ENCODE assay signal across 1 cellular context in genomic region chr12:27818421-27818918, GRCh38.
TF ChIP-seq lines count a peak whose summit lies in the region.

No MANE protein-coding gene starts in this region.

TF ChIP-seq in K562, 482 proteins besides CTCF, POLR2A, EP300 and RAD21 (continued from another document and continues in another):
- TF ChIP-seq PREB (CRISPR knock-in tag; IDR thresholded peaks at IDR 0.05), result no peak
- TF ChIP-seq FOXM1 (IDR thresholded peaks at IDR 0.05; ENCODE audit: low read depth), result no peak
- no peak for TF ChIP-seq FOXM1 (CRISPR knock-in tag; IDR thresholded peaks at IDR 0.05; ENCODE audit: low read depth)
- TF ChIP-seq ZSCAN29 (IDR thresholded peaks at IDR 0.05), result no peak
- no peak for TF ChIP-seq FUS (optimal IDR thresholded peaks at IDR 0.05; ENCODE audit: low read depth, low read length)
- TF ChIP-seq HDAC2 (IDR thresholded peaks at IDR 0.05), result no peak; the same call in 1 of the 2 replicates
- TF ChIP-seq ZSCAN32 (CRISPR knock-in tag; IDR thresholded peaks at IDR 0.05), result no peak
- TF ChIP-seq RERE (CRISPR knock-in tag; IDR thresholded peaks at IDR 0.05; ENCODE audit: borderline replicate concordance), result no peak
- no peak for TF ChIP-seq ZNF449 (CRISPR knock-in tag; IDR thresholded peaks at IDR 0.05)
- TF ChIP-seq HEY1 (CRISPR knock-in tag; IDR thresholded peaks at IDR 0.05; ENCODE audit: borderline replicate concordance), result no peak
- TF ChIP-seq FOXK1 (CRISPR knock-in tag; IDR thresholded peaks at IDR 0.05; ENCODE audit: borderline replicate concordance), result no peak
- no peak for TF ChIP-seq KDM5B (IDR thresholded peaks at IDR 0.05; ENCODE audit: insufficient replicate concordance, low read depth, low read length)
- no peak for TF ChIP-seq BMI1 (IDR thresholded peaks at IDR 0.05; ENCODE audit: low read length)
- no peak for TF ChIP-seq ILF3 (IDR thresholded peaks at IDR 0.05; ENCODE audit: borderline replicate concordance)
- TF ChIP-seq ZNF583 (CRISPR knock-in tag; IDR thresholded peaks at IDR 0.05), result peak; percentile 83
- no peak for TF ChIP-seq DEAF1 (CRISPR knock-in tag; IDR thresholded peaks at IDR 0.05)
- TF ChIP-seq ETV5 (CRISPR knock-in tag; IDR thresholded peaks at IDR 0.05; ENCODE audit: low read depth), result no peak
- TF ChIP-seq PRMT5 (CRISPR knock-in tag; IDR thresholded peaks at IDR 0.05), result no peak
- no peak for TF ChIP-seq ZC3H11A (IDR thresholded peaks at IDR 0.05; ENCODE audit: low read depth, low read length)
- no peak for TF ChIP-seq ZNF3 (CRISPR knock-in tag; IDR thresholded peaks at IDR 0.05)
- peak; percentile 39; the same call in 1 of the 2 replicates for TF ChIP-seq MAFK (IDR thresholded peaks at IDR 0.05; ENCODE audit: low read length)
- TF ChIP-seq XRCC4 (IDR thresholded peaks at IDR 0.05; ENCODE audit: extremely low read depth, insufficient read depth, insufficient read length), result no peak
- no peak for TF ChIP-seq RBM17 (IDR thresholded peaks at IDR 0.05; ENCODE audit: borderline replicate concordance, low read depth, low read length)
- no peak for TF ChIP-seq TCF7L2 (IDR thresholded peaks at IDR 0.05; ENCODE audit: low read depth, low read length)
- TF ChIP-seq ZNF778 (CRISPR knock-in tag; IDR thresholded peaks at IDR 0.05), result no peak
- no peak for TF ChIP-seq ZNF740 (CRISPR knock-in tag; IDR thresholded peaks at IDR 0.05)
- peak in 1 of 2 experiments; percentile 85; a peak in 1 of 4 replicates for TF ChIP-seq ZNF740 (tag; IDR thresholded peaks at IDR 0.05)
- TF ChIP-seq CSDE1 (IDR thresholded peaks at IDR 0.05), result no peak
- no peak for TF ChIP-seq ESRRB (CRISPR knock-in tag; IDR thresholded peaks at IDR 0.05; ENCODE audit: borderline replicate concordance)
- no peak for TF ChIP-seq ZNF263 (CRISPR knock-in tag; IDR thresholded peaks at IDR 0.05; ENCODE audit: borderline replicate concordance)
- TF ChIP-seq NR1H2 (CRISPR knock-in tag; IDR thresholded peaks at IDR 0.05), result no peak
- no peak for TF ChIP-seq PHB2 (IDR thresholded peaks at IDR 0.05; ENCODE audit: low read depth)
- no peak for TF ChIP-seq ELF4 (CRISPR knock-in tag; IDR thresholded peaks at IDR 0.05)
- no peak for TF ChIP-seq ZNF445 (CRISPR knock-in tag; IDR thresholded peaks at IDR 0.05; ENCODE audit: low read depth)
- peak; percentile 52; the same call in 1 of the 2 replicates for TF ChIP-seq PPARD (CRISPR knock-in tag; IDR thresholded peaks at IDR 0.05)
- no peak for TF ChIP-seq HMGN3 (IDR thresholded peaks at IDR 0.05; ENCODE audit: borderline replicate concordance, extremely low read depth, insufficient read length, low read depth, low read length)
- TF ChIP-seq TGIF2 (CRISPR knock-in tag; IDR thresholded peaks at IDR 0.05), result no peak
- TF ChIP-seq ZNF766 (CRISPR knock-in tag; conservative IDR thresholded peaks at IDR 0.05), result peak; percentile 71
- TF ChIP-seq SMARCA4 (IDR thresholded peaks at IDR 0.05), result no peak
- no peak for TF ChIP-seq ZNF407 (IDR thresholded peaks at IDR 0.05; ENCODE audit: low read depth)
- no peak for TF ChIP-seq ZC3H4 (CRISPR knock-in tag; IDR thresholded peaks at IDR 0.05; ENCODE audit: borderline replicate concordance)
- peak; percentile 74; the same call in 1 of the 2 replicates for TF ChIP-seq ZBTB34 (CRISPR knock-in tag; IDR thresholded peaks at IDR 0.05)
- TF ChIP-seq PRPF4 (IDR thresholded peaks at IDR 0.05; ENCODE audit: insufficient read depth, low read depth, low read length, poor library complexity, severe bottlenecking), result no peak
- no peak for TF ChIP-seq ZNF140 (CRISPR knock-in tag; IDR thresholded peaks at IDR 0.05)
- TF ChIP-seq ZNF384 (IDR thresholded peaks at IDR 0.05; ENCODE audit: low read depth, low read length), result no peak
